ENCODE assay signal across 8 cellular contexts in the genomic region with DNA sequence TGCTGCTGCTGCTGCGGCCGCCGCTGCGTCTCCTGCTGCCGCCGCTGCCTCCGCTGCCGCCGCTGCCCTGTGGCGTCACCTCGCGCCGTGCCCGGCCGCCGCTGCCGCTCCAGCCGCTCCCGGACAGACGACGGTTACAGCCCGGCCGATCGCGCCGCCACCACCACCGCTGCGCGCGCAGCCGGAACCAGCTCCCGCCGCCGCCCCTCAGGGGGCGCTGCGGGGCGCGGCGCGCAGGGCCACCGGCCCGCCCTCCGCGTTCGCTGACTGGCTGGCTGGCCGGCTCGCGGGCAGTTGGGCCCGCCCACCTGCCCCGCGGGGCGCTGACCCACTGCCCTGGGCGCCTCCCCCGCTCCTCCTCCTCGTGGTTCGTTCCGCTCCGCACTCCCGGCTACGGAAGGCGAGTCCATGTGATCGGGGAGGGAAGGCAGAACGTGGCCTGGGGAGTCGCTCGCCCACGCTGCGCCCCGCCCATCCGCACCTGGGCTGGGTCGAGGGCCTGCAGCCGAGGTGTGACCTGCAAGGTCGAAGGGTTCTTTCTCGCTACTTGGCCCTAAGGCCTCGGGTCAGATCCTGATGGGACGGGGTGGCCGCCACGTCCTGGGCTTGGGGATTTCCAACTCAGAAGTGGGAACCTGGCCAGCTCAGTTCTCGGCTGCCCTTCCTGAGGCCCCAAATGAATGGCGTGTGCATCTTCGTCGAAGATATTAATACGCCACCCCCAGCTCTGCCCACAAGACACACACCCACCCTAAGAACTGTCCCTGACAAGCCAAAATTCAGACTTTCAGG. TPM values are rescaled to one million over a fixed set of nuclear protein-coding genes. Genes with fewer than 3 reads are reported as not detected.
A peak's percentile ranks its signal among the peaks of the same experiment; 100 is the strongest.
DNase-seq lines count a peak whose midpoint lies in the region; ATAC-seq and TF ChIP-seq lines count a peak whose summit lies in the region.

A gene (minus strand): TSS at position 185 of the 792 bp plus-strand sequence. CDS start 19,303 bp downstream, outside the sequence.

- H3K36me3 ChIP-seq in CD4-positive, CD25-positive, alpha-beta regulatory T cell (ENCODE audit: control insufficient read depth, insufficient read depth, low read length), result no peaks in the 10 kb centered on the region
- no peaks in the 10 kb centered on the region for H3K36me3 ChIP-seq in liver (ENCODE audit: control insufficient read depth in 4 of 4, insufficient read depth in 3 of 4, low read depth in 1 of 4, low read length in 3 of 4)

- peak within 1 kb of the TSS; percentile 96 to 99 (median 99) for H3K4me3 Mint-ChIP-seq in CD4-positive, CD25-positive, alpha-beta regulatory T cell

- peaks cover 4% of the 10 kb centered on the region for H3K36me3 Mint-ChIP-seq in CD4-positive, CD25-positive, alpha-beta regulatory T cell

- no peaks in the 10 kb centered on the region for H3K9me3 ChIP-seq in CD4-positive, CD25-positive, alpha-beta regulatory T cell (ENCODE audit: control insufficient read depth in 2 of 2, low read length in 2 of 2)
- no peaks in the 10 kb centered on the region for H3K9me3 ChIP-seq in liver (ENCODE audit: control insufficient read depth in 4 of 4, low read length in 3 of 4)

- H3K4me1 ChIP-seq in CD4-positive, CD25-positive, alpha-beta regulatory T cell (ENCODE audit: control insufficient read depth, insufficient read depth, low read length, poor library complexity, severe bottlenecking), result peaks cover 82% of the 10 kb centered on the region
- peaks cover 16 to 50% (median 31%) of the 10 kb centered on the region in 4 donors for H3K4me1 ChIP-seq in liver (ENCODE audit: control insufficient read depth in 4 of 4, insufficient read depth in 4 of 4, low read length in 3 of 4)

- TF ChIP-seq RAD21 in liver (IDR thresholded peaks at IDR 0.05), result no peak

- peak within 1 kb of the TSS; percentile 89 to 97 (median 96) for H3K27ac Mint-ChIP-seq in CD4-positive, CD25-positive, alpha-beta regulatory T cell

- no peaks in the 10 kb centered on the region for H3K27me3 Mint-ChIP-seq in CD4-positive, CD25-positive, alpha-beta regulatory T cell

- H3K9me3 Mint-ChIP-seq in CD4-positive, CD25-positive, alpha-beta regulatory T cell, result no peaks in the 10 kb centered on the region

- H3K27ac ChIP-seq in CD4-positive, CD25-positive, alpha-beta regulatory T cell (ENCODE audit: insufficient read depth, low read length, poor library complexity, severe bottlenecking), result peak within 1 kb of the TSS; percentile 86
- peak within 1 kb of the TSS; percentile 95 to 96 for H3K27ac ChIP-seq in liver (ENCODE audit: low read depth in 1 of 2, low read length in 2 of 2)

- H3K4me1 Mint-ChIP-seq in CD4-positive, CD25-positive, alpha-beta regulatory T cell, result peaks cover 26 to 82% (median 49%) of the 10 kb centered on the region in 4 donors

- H3K9ac ChIP-seq in liver (ENCODE audit: low read depth in 1 of 2, low read length in 2 of 2), result peak within 1 kb of the TSS; percentile 93 to 96

- 1% methylated on average over 82 of the region's 82 CpGs for WGBS in liver

- ATAC-seq in CD4-positive, CD25-positive, alpha-beta regulatory T cell (ENCODE audit: low read depth in 2 of 2), result peak; percentile 60 to 65
- ATAC-seq in GM19328 (IDR thresholded peaks at IDR 0.05; ENCODE audit: unreplicated experiment) (peak; percentile 78), HG03469 (IDR thresholded peaks at IDR 0.05; ENCODE audit: unreplicated experiment) (peak; percentile 47)

- peak; percentile 82 for TF ChIP-seq CTCF in liver (IDR thresholded peaks at IDR 0.05; ENCODE audit: low read depth, low read length, missing input control)

- peak within 1 kb of the TSS; percentile 95 for H3K4me3 ChIP-seq in CD4-positive, CD25-positive, alpha-beta regulatory T cell (ENCODE audit: low read depth, low read length)
- peak within 1 kb of the TSS; percentile 95 to 99 (median 99) for H3K4me3 ChIP-seq in liver (ENCODE audit: low read depth in 1 of 3, low read length in 3 of 3)

- no peaks in the 10 kb centered on the region for H3K27me3 ChIP-seq in CD4-positive, CD25-positive, alpha-beta regulatory T cell (ENCODE audit: control insufficient read depth, insufficient read depth, low read length)
- no peaks in the 10 kb centered on the region for H3K27me3 ChIP-seq in liver (ENCODE audit: control insufficient read depth in 4 of 4, insufficient read depth in 4 of 4, low read length in 3 of 4)

- DNase-seq in CD4-positive, CD25-positive, alpha-beta regulatory T cell, result peak; percentile 81 to 93 (median 83)
- peak; percentile 84 for DNase-seq in NCI-H526 treated with DMSO at 0.1 percent for 48 hours (lab: John Stamatoyannopoulos, UW)
- DNase-seq in activated CD4-positive, alpha-beta T cell treated with anti-CD3 and anti-CD28 coated beads, Interleukin-2, amount 50 U/mL, for 4 hours, result peak; percentile 63 to 68
- DNase-seq in dermis microvascular lymphatic vessel endothelial cell (ENCODE audit: low read depth in 2 of 2), result peak; percentile 86 to 90
- peak; percentile 83 for DNase-seq in stimulated activated CD4-positive, alpha-beta T cell treated with anti-CD3 and anti-CD28 coated beads, Interleukin-4, amount 100 ng/mL, for 1 hour

TF ChIP-seq in liver, 16 proteins besides CTCF, POLR2A, EP300 and RAD21:
- TF ChIP-seq, protein P1, sequence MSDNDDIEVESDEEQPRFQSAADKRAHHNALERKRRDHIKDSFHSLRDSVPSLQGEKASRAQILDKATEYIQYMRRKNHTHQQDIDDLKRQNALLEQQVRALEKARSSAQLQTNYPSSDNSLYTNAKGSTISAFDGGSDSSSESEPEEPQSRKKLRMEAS (IDR thresholded peaks at IDR 0.05), result peak; percentile 95
- TF ChIP-seq SP1 (IDR thresholded peaks at IDR 0.05) (peak; percentile 83), HNF4A (conservative IDR thresholded peaks at IDR 0.05) (peak; percentile 58 to 60), EGR1 (IDR thresholded peaks at IDR 0.05; ENCODE audit: low read depth in 2 of 2) (peak; percentile 96 to 99), YY1 (IDR thresholded peaks at IDR 0.05) (peak; percentile 61), RXRA (IDR thresholded peaks at IDR 0.05) (peak; percentile 80 to 89), NR2F2 (IDR thresholded peaks at IDR 0.05) (peak; percentile 79), JUND (IDR thresholded peaks at IDR 0.05) (no peak), HNF4G (IDR thresholded peaks at IDR 0.05) (no peak)
- TF ChIP-seq, protein P2, sequence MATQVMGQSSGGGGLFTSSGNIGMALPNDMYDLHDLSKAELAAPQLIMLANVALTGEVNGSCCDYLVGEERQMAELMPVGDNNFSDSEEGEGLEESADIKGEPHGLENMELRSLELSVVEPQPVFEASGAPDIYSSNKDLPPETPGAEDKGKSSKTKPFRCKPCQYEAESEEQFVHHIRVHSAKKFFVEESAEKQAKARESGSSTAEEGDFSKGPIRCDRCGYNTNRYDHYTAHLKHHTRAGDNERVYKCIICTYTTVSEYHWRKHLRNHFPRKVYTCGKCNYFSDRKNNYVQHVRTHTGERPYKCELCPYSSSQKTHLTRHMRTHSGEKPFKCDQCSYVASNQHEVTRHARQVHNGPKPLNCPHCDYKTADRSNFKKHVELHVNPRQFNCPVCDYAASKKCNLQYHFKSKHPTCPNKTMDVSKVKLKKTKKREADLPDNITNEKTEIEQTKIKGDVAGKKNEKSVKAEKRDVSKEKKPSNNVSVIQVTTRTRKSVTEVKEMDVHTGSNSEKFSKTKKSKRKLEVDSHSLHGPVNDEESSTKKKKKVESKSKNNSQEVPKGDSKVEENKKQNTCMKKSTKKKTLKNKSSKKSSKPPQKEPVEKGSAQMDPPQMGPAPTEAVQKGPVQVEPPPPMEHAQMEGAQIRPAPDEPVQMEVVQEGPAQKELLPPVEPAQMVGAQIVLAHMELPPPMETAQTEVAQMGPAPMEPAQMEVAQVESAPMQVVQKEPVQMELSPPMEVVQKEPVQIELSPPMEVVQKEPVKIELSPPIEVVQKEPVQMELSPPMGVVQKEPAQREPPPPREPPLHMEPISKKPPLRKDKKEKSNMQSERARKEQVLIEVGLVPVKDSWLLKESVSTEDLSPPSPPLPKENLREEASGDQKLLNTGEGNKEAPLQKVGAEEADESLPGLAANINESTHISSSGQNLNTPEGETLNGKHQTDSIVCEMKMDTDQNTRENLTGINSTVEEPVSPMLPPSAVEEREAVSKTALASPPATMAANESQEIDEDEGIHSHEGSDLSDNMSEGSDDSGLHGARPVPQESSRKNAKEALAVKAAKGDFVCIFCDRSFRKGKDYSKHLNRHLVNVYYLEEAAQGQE (IDR thresholded peaks at IDR 0.05), result peak; percentile 60
- TF ChIP-seq, protein P3, sequence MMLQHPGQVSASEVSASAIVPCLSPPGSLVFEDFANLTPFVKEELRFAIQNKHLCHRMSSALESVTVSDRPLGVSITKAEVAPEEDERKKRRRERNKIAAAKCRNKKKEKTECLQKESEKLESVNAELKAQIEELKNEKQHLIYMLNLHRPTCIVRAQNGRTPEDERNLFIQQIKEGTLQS (IDR thresholded peaks at IDR 0.05), result no peak

RNA-seq across cellular contexts. Expression of the gene that starts here (rescaled TPM):
- total RNA-seq in CD4-positive, CD25-positive, alpha-beta regulatory T cell, result 364 TPM
- 100 to 1,000 TPM; 288 to 597 (median 387) TPM for polyA plus RNA-seq in CD4-positive, CD25-positive, alpha-beta regulatory T cell
- total RNA-seq in dermis microvascular lymphatic vessel endothelial cell (186 and 192 TPM in 2 replicates), liver (10 to 100 TPM; 74.4 to 98.1 TPM)
- 10 to 100 TPM; 47.7 to 69.3 TPM for polyA plus RNA-seq in liver

Comparison
In these comparisons a context has a peak if more than half of its experiments do, and no peak if none do; other contexts are left out.
1. Peak in every context shown above with its lines: DNase-seq, ATAC-seq, H3K4me3 ChIP-seq and H3K27ac ChIP-seq.
2. RNA of the gene that starts here (polyA plus RNA-seq): 288 to 597 TPM in CD4-positive, CD25-positive, alpha-beta regulatory T cell; 47.7 to 69.3 TPM in liver; every median in the first group is over 4 times any median in the second.